Comparison of ENCODE assay signal across 27 cellular contexts in genomic region chr12:95085612-95086011, GRCh38. TPM values are rescaled to one million over a fixed set of nuclear protein-coding genes. Genes with fewer than 3 reads are reported as not detected.
A peak's percentile ranks its signal among the peaks of the same experiment; 100 is the strongest.
DNase-seq lines count a peak whose midpoint lies in the region; ATAC-seq and TF ChIP-seq lines count a peak whose summit lies in the region.
"Had no signal": no experiment of that assay in that cellular context is flagged by ENCODE, and none has a peak within 500 bp of the region (broad histone marks: within the 10 kb centered on the region; RNA-seq: fewer than 3 reads in every experiment).

No MANE protein-coding gene starts in this region.

- no peaks in the 10 kb centered on the region for H3K79me2 ChIP-seq in neural progenitor cell (ENCODE audit: low read depth)
- H3K79me2 ChIP-seq: hepatocyte had no signal

- H3F3A ChIP-seq in neural progenitor cell (ENCODE audit: low read depth) = peaks cover 24% of the 10 kb centered on the region

- no peak for TF ChIP-seq POLR2A in suprapubic skin (IDR thresholded peaks at IDR 0.05)

- no peak overlapping the region for H2AFZ ChIP-seq in neural progenitor cell (replicated peaks)
- H2AFZ ChIP-seq: hepatocyte had no signal

- peaks cover 33% of the 10 kb centered on the region for H3K4me1 ChIP-seq in Caco-2
- peaks cover 25% of the 10 kb centered on the region for H3K4me1 ChIP-seq in neural progenitor cell
- H3K4me1 ChIP-seq in suprapubic skin = no peaks in the 10 kb centered on the region
- H3K4me1 ChIP-seq: HAP-1 had no signal

- H3K36me3 ChIP-seq in Caco-2 (ENCODE audit: control insufficient read depth, insufficient read depth, low read length) = peaks cover 3% of the 10 kb centered on the region
- no peaks in the 10 kb centered on the region for H3K36me3 ChIP-seq in neural progenitor cell
- H3K36me3 ChIP-seq in suprapubic skin = peaks cover 19% of the 10 kb centered on the region
- H3K36me3 ChIP-seq: HAP-1, transverse colon had no signal

- peak overlapping the region; percentile 33 for H3K27ac ChIP-seq in neural progenitor cell
- H3K27ac ChIP-seq in suprapubic skin = no peak overlapping the region
- H3K27ac ChIP-seq: ascending aorta, C4-2B, gastrocnemius medialis, hepatocyte had no signal

- no peak for TF ChIP-seq CTCF in Caco-2 (IDR thresholded peaks at IDR 0.05; ENCODE audit: insufficient read depth in 1 of 2, low read depth in 1 of 2, low read length in 1 of 2, severe bottlenecking in 1 of 2, unreplicated experiment in 1 of 2)
- no peak for TF ChIP-seq CTCF in fibroblast of mammary gland (conservative IDR thresholded peaks at IDR 0.05; ENCODE audit: control insufficient read depth, insufficient read depth, low read depth, low read length)
- TF ChIP-seq CTCF in neural progenitor cell (IDR thresholded peaks at IDR 0.05) = no peak
- TF ChIP-seq CTCF in suprapubic skin (IDR thresholded peaks at IDR 0.05) = no peak

- no TSS peak for BruUV-seq in Caco-2 (replicated peaks; lab: Mats Ljungman, UMichigan)

- ATAC-seq in HG02610 (IDR thresholded peaks at IDR 0.05; ENCODE audit: unreplicated experiment) (peak; percentile 47), HG03432 (IDR thresholded peaks at IDR 0.05; ENCODE audit: unreplicated experiment) (no peak)
- ATAC-seq: gastrocnemius medialis had no signal

- H3K27ac Mint-ChIP-seq in Caco-2 (ENCODE audit: unreplicated experiment) (peak overlapping the region; percentile 42), neural progenitor cell (no peak overlapping the region)
- H3K27ac Mint-ChIP-seq: activated naive CD4-positive, alpha-beta T cell treated with anti-CD3 and anti-CD28 coated beads, Interleukin-2, amount 50 U/mL, for 24 hours; naive B cell had no signal

- TF ChIP-seq EP300 in suprapubic skin (IDR thresholded peaks at IDR 0.05) = no peak

- no peak overlapping the region for H3K9ac ChIP-seq in neural progenitor cell

- H3K9me3 Mint-ChIP-seq in Caco-2 (ENCODE audit: unreplicated experiment) (no peaks in the 10 kb centered on the region), neural progenitor cell (no peaks in the 10 kb centered on the region)
- H3K9me3 Mint-ChIP-seq: activated naive CD4-positive, alpha-beta T cell treated with anti-CD3 and anti-CD28 coated beads, Interleukin-2, amount 50 U/mL, for 24 hours; naive B cell had no signal

- H3K27me3 ChIP-seq in Caco-2 (replicated peaks; ENCODE audit: control insufficient read depth, insufficient read depth, low read length) (no peaks in the 10 kb centered on the region), neural progenitor cell (no peaks in the 10 kb centered on the region), suprapubic skin (no peaks in the 10 kb centered on the region)
- H3K27me3 ChIP-seq: ascending aorta, esophagus squamous epithelium, gastrocnemius medialis, hepatocyte, transverse colon had no signal

- H3K4me3 ChIP-seq in Caco-2 (ENCODE audit: low read depth, low read length) = no peak overlapping the region
- H3K4me3 ChIP-seq in fibroblast of mammary gland (ENCODE audit: control insufficient read depth, low read depth, low read length) = no peak overlapping the region
- H3K4me3 ChIP-seq in neural progenitor cell = no peak overlapping the region
- no peak overlapping the region for H3K4me3 ChIP-seq in suprapubic skin
- H3K4me3 ChIP-seq: ascending aorta, esophagus squamous epithelium, gastrocnemius medialis, HAP-1, hepatocyte, smooth muscle cell, transverse colon had no signal

- H3K4me2 ChIP-seq in neural progenitor cell = no peak overlapping the region
- H3K4me2 ChIP-seq: hepatocyte, smooth muscle cell had no signal

- intact Hi-C loops in Caco-2 (cut with micrococcal nuclease; ENCODE audit: unreplicated experiment) = no loop called here

- H3K27me3 Mint-ChIP-seq in Caco-2 (ENCODE audit: insufficient read depth, unreplicated experiment) = no peaks in the 10 kb centered on the region
- H3K27me3 Mint-ChIP-seq in neural progenitor cell (ENCODE audit: insufficient read depth, low read depth) = no peaks in the 10 kb centered on the region
- H3K27me3 Mint-ChIP-seq: activated naive CD4-positive, alpha-beta T cell treated with anti-CD3 and anti-CD28 coated beads, Interleukin-2, amount 50 U/mL, for 24 hours; naive B cell had no signal

- H3K4me1 Mint-ChIP-seq in Caco-2 (ENCODE audit: low read depth, unreplicated experiment) (peaks cover 24% of the 10 kb centered on the region), neural progenitor cell (peaks cover 40% of the 10 kb centered on the region)
- H3K4me1 Mint-ChIP-seq: activated naive CD4-positive, alpha-beta T cell treated with anti-CD3 and anti-CD28 coated beads, Interleukin-2, amount 50 U/mL, for 24 hours had no signal

- H3K9me3 ChIP-seq in Caco-2 = no peaks in the 10 kb centered on the region
- H3K9me3 ChIP-seq in neural progenitor cell (ENCODE audit: low read depth) = no peaks in the 10 kb centered on the region
- no peaks in the 10 kb centered on the region for H3K9me3 ChIP-seq in suprapubic skin
- H3K9me3 ChIP-seq: ascending aorta, esophagus squamous epithelium, gastrocnemius medialis, HAP-1, transverse colon had no signal

- H4K20me1 ChIP-seq in neural progenitor cell (ENCODE audit: low read depth) = no peaks in the 10 kb centered on the region

- CTCF ChIA-PET in Caco-2 (lab: Charles Lee) = interaction anchor here (2.5 kb wide), 1 partner anchor 13 kb away, joined by 18 read pairs; the partner anchor contains the start of gene NR2C1

- DNase-seq in Caco-2 = no peak
- peak; percentile 15 for DNase-seq in fibroblast of mammary gland (ENCODE audit: low read depth)
- DNase-seq in neural progenitor cell (ENCODE audit: low spot score) = no peak
- DNase-seq in kidney tubule cell (ENCODE audit: low spot score) = no peak
- no peak for DNase-seq in suprapubic skin (ENCODE audit: low spot score in 2 of 2)
- DNase-seq: activated CD4-positive, alpha-beta T cell treated with anti-CD3 and anti-CD28 coated beads for 4 hours; Calu3; caudate nucleus; dermis blood vessel endothelial cell; esophagus squamous epithelium; gastrocnemius medialis; KBM-7; naive B cell; NCI-H1436; NCI-H446 treated with DMSO at 0.1 percent for 48 hours; Right ventricle myocardium superior; stimulated activated CD4-positive, alpha-beta T cell treated with anti-CD3 and anti-CD28 coated beads, Interleukin-1b, Interleukin-23, amount 100 ng/mL, for 48 hours; stimulated activated CD8-positive, alpha-beta memory T cell treated with anti-CD3 and anti-CD28 coated beads, Interleukin-4, amount 100 ng/mL, for 48 hours; transverse colon had no signal

- POLR2A ChIA-PET in Caco-2 (lab: Charles Lee) = interaction anchor here (0.5 kb wide), 1 partner anchor 18 kb away, joined by 12 read pairs; no protein-coding TSS in a partner anchor

- peaks cover 51% of the 10 kb centered on the region for H3K36me3 Mint-ChIP-seq in Caco-2 (ENCODE audit: insufficient read depth, unreplicated experiment)
- H3K36me3 Mint-ChIP-seq in neural progenitor cell = peaks cover 29% of the 10 kb centered on the region
- H3K36me3 Mint-ChIP-seq: activated naive CD4-positive, alpha-beta T cell treated with anti-CD3 and anti-CD28 coated beads, Interleukin-2, amount 50 U/mL, for 24 hours; naive B cell had no signal

- H3K4me3 Mint-ChIP-seq in Caco-2 (ENCODE audit: unreplicated experiment) = no peak overlapping the region
- H3K4me3 Mint-ChIP-seq in neural progenitor cell = peak overlapping the region; percentile 46
- H3K4me3 Mint-ChIP-seq: activated naive CD4-positive, alpha-beta T cell treated with anti-CD3 and anti-CD28 coated beads, Interleukin-2, amount 50 U/mL, for 24 hours; naive B cell had no signal

RNA-seq across cellular contexts. Expression of gene NR2C1, which starts 12.2 kb away (rescaled TPM):
- total RNA-seq in Caco-2 (2022) (49.7 and 51.1 TPM in 2 replicates), neural progenitor cell (ENCODE audit: low replicate concordance) (84.2 and 187 TPM in 2 replicates), suprapubic skin (10 to 100 TPM; 24.1 to 81.1 (median 29.4) TPM)
